11 cellular contexts compared by ENCODE assay signal in the genomic region with DNA sequence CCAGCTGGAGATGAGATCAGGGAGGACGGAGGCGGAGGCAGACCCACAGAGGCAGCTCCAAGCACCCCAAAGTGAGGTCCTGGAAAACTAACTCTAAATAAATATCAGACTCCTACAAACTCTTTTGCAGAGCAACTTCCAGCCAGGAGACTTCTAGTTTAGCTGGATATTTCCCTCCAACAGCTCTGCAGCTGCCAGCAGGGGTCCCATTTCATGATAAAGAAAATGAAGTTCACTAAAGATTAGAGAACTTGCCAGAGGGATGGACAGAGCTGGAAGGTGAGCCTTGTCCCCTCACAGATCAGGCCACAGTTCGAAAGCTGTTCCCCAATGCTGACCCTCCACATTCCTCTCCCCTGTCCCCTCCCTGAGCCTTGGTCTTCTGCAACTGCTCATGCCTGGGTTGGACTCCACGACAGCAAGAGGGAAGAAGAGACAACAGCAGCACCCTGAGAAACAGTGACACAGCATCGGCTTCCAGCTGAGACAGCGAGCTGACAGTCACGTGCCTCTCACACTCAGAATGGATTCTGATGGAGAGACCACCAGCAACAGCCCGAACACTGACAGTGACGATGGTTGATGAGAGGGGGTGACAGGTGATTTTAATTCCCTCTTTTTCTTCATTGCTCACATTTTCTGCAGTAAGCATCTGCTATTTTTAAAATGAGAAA. TPM values are rescaled to one million over a fixed set of nuclear protein-coding genes. Genes with fewer than 3 reads are reported as not detected.
DNase-seq lines count a peak whose midpoint lies in the region; ATAC-seq and TF ChIP-seq lines count a peak whose summit lies in the region.
"Had no signal": no experiment of that assay in that cellular context is flagged by ENCODE, and none has a peak within 500 bp of the region (broad histone marks: within the 10 kb centered on the region; RNA-seq: fewer than 3 reads in every experiment).

No MANE protein-coding gene starts in this region.

- no peak for DNase-seq in AG09309 (ENCODE audit: low read depth)
- DNase-seq in activated CD4-positive, alpha-beta memory T cell treated with anti-CD3 and anti-CD28 coated beads, Interleukin-2, amount 10 ng/mL, durations not matched to agents 7 days and 5 days: no peak
- DNase-seq in occipital lobe (lab: John Stamatoyannopoulos, UW): no peak
- DNase-seq in DMS153 treated with DMSO at 0.1 percent for 48 hours (lab: John Stamatoyannopoulos, UW; ENCODE audit: unreplicated experiment): no peak
- DNase-seq: activated effector memory CD4-positive, alpha-beta T cell treated with Interleukin-2 at 50 U/mL for 16 hours; NCI-H2107 had no signal

- H3K27me3 Mint-ChIP-seq in activated CD4-positive, alpha-beta memory T cell treated with anti-CD3 and anti-CD28 coated beads, Interleukin-2, amount 10 ng/mL, durations not matched to agents 7 days and 5 days: no peaks in the 10 kb centered on the region

- WGBS in gastroesophageal sphincter (ENCODE audit: low coverage in 1 of 2), 2 donors: 44 to 60% methylated on average over 1 to 6 of the region's 9 CpGs

- no peak overlapping the region for H3K9ac ChIP-seq in iPS-15b (ENCODE audit: low read depth, low read length)

- peak overlapping the region; percentile 58 for H3K27ac Mint-ChIP-seq in activated CD4-positive, alpha-beta memory T cell treated with anti-CD3 and anti-CD28 coated beads, Interleukin-2, amount 10 ng/mL, durations not matched to agents 7 days and 5 days

- H3K4me3 ChIP-seq in AG09309 (ENCODE audit: control insufficient read depth, low read depth, low read length) (no peak overlapping the region), iPS-15b (ENCODE audit: low read depth, low read length) (peak overlapping the region; percentile 11), gastroesophageal sphincter (no peak overlapping the region)

- POLR2A ChIA-PET in activated CD4-positive, alpha-beta memory T cell treated with anti-CD3 and anti-CD28 coated beads, Interleukin-2, amount 10 ng/mL, durations not matched to agents 7 days and 5 days (lab: Charles Lee): interaction anchor here (1.5 to 2.7 kb wide), 4 partner anchors 14 to 62 kb away, joined by 4 to 18 read pairs (median 8); a partner anchor contains a TSS

- H3K4me1 ChIP-seq in iPS-15b (ENCODE audit: control insufficient read depth, insufficient read depth, low read length): peaks cover 4% of the 10 kb centered on the region
- H3K4me1 ChIP-seq in gastroesophageal sphincter: peaks cover 0 to 74% (median 32%) of the 10 kb centered on the region in 3 donors

- TF ChIP-seq EP300 in gastroesophageal sphincter (IDR thresholded peaks at IDR 0.05): no peak

- peaks cover 66% of the 10 kb centered on the region for H3K4me1 Mint-ChIP-seq in activated CD4-positive, alpha-beta memory T cell treated with anti-CD3 and anti-CD28 coated beads, Interleukin-2, amount 10 ng/mL, durations not matched to agents 7 days and 5 days

- peaks cover 56% of the 10 kb centered on the region for H3K36me3 Mint-ChIP-seq in activated CD4-positive, alpha-beta memory T cell treated with anti-CD3 and anti-CD28 coated beads, Interleukin-2, amount 10 ng/mL, durations not matched to agents 7 days and 5 days (ENCODE audit: low read depth)

- peak; percentile 1 for TF ChIP-seq CTCF in AG09309 (IDR thresholded peaks at IDR 0.05; ENCODE audit: control insufficient read depth, insufficient read depth, low read depth, low read length, missing control alignments)
- TF ChIP-seq CTCF in GM12872 (IDR thresholded peaks at IDR 0.05; ENCODE audit: insufficient read depth, low read depth, low read length): peak; percentile 22; the same call in 1 of the 3 replicates
- no peak for TF ChIP-seq CTCF in gastroesophageal sphincter (IDR thresholded peaks at IDR 0.05)

- no peak overlapping the region for H3K4me3 Mint-ChIP-seq in activated CD4-positive, alpha-beta memory T cell treated with anti-CD3 and anti-CD28 coated beads, Interleukin-2, amount 10 ng/mL, durations not matched to agents 7 days and 5 days

- H3K36me3 ChIP-seq in iPS-15b (ENCODE audit: control insufficient read depth, insufficient read depth, low read length) (peaks cover 9% of the 10 kb centered on the region), gastroesophageal sphincter (peaks cover 0 to 27% of the 10 kb centered on the region in 2 donors)

- CTCF ChIA-PET in activated CD4-positive, alpha-beta memory T cell treated with anti-CD3 and anti-CD28 coated beads, Interleukin-2, amount 10 ng/mL, durations not matched to agents 7 days and 5 days (lab: Charles Lee): interaction anchor here (1.0 to 6.4 kb wide), 2 partner anchors 14 to 40 kb away, joined by 6 to 35 read pairs; no protein-coding TSS in a partner anchor

- H3K27me3 ChIP-seq in iPS-15b (ENCODE audit: control insufficient read depth, insufficient read depth, low read length) (no peaks in the 10 kb centered on the region), gastroesophageal sphincter (no peaks in the 10 kb centered on the region)

- H3K27ac ChIP-seq in gastroesophageal sphincter: peak overlapping the region in 2 of 4 donors; percentile 8 to 24

- TF ChIP-seq POLR2A in gastroesophageal sphincter (IDR thresholded peaks at IDR 0.05): no peak

- H3K9me3 ChIP-seq in iPS-15b (ENCODE audit: control insufficient read depth, insufficient read depth, low read length): no peaks in the 10 kb centered on the region
- H3K9me3 ChIP-seq in gastroesophageal sphincter: no peaks in the 10 kb centered on the region

- no peak for ATAC-seq in HG03469 (IDR thresholded peaks at IDR 0.05; ENCODE audit: unreplicated experiment)
- ATAC-seq in gastroesophageal sphincter: no peak
- ATAC-seq: HCT116 had no signal

- H3K9me3 Mint-ChIP-seq in activated CD4-positive, alpha-beta memory T cell treated with anti-CD3 and anti-CD28 coated beads, Interleukin-2, amount 10 ng/mL, durations not matched to agents 7 days and 5 days: no peaks in the 10 kb centered on the region

RNA-seq across cellular contexts. Expression of a gene that starts 5.7 kb away (rescaled TPM):
- 100 to 1,000 TPM; 106 to 121 TPM for total RNA-seq in activated CD4-positive, alpha-beta memory T cell treated with anti-CD3 and anti-CD28 coated beads, Interleukin-2, amount 10 ng/mL, durations not matched to agents 7 days and 5 days
- 10 to 100 TPM; 29.1 to 41.5 (median 31.2) TPM for total RNA-seq in gastroesophageal sphincter
- total RNA-seq in occipital lobe: 35.7 TPM

RNA-seq across cellular contexts. Expression of a gene that starts 59.4 kb away (rescaled TPM):
- total RNA-seq in activated CD4-positive, alpha-beta memory T cell treated with anti-CD3 and anti-CD28 coated beads, Interleukin-2, amount 10 ng/mL, durations not matched to agents 7 days and 5 days: 100 to 1,000 TPM; 299 to 314 TPM
- total RNA-seq in gastroesophageal sphincter: 100 to 1,000 TPM; 107 to 175 (median 137) TPM
- total RNA-seq in occipital lobe: 207 TPM

Comparison
In these comparisons a context has a peak if more than half of its experiments do, and no peak if none do; other contexts are left out.
1. CTCF ChIP-seq: peak in AG09309 (single experiment) and GM12872 (single experiment); none in gastroesophageal sphincter (0 of 4).